Comparison of ENCODE assay signal across 10 cellular contexts in genomic region chr4:1183985-1184773, GRCh38. TPM values are rescaled to one million over a fixed set of nuclear protein-coding genes. Genes with fewer than 3 reads are reported as not detected.
A peak's percentile ranks its signal among the peaks of the same experiment; 100 is the strongest.
DNase-seq lines count a peak whose midpoint lies in the region; ATAC-seq and TF ChIP-seq lines count a peak whose summit lies in the region.
"Had no signal": no experiment of that assay in that cellular context is flagged by ENCODE, and none has a peak within 500 bp of the region (broad histone marks: within the 10 kb centered on the region; RNA-seq: fewer than 3 reads in every experiment).

No MANE protein-coding gene starts in this region.

- H3K9me3 Mint-ChIP-seq in activated CD8-positive, alpha-beta memory T cell treated with anti-CD3 and anti-CD28 coated beads, Interleukin-2, amount 10 ng/mL, durations not matched to agents 7 days and 5 days (ENCODE audit: low read depth) = peaks cover 18% of the 10 kb centered on the region
- peaks cover 22 to 27% of the 10 kb centered on the region in 2 donors for H3K9me3 Mint-ChIP-seq in stimulated activated naive CD8-positive, alpha-beta T cell treated with anti-CD3 and anti-CD28 coated beads, Interleukin-15, amount 100 ng/mL, for 72 hours

- peak; percentile 46 for ATAC-seq in activated CD8-positive, alpha-beta memory T cell treated with anti-CD3 and anti-CD28 coated beads, Interleukin-2, amount 10 ng/mL, durations not matched to agents 7 days and 5 days
- peak; percentile 78 for ATAC-seq in HG03460 (IDR thresholded peaks at IDR 0.05; ENCODE audit: unreplicated experiment)
- ATAC-seq in stimulated activated naive CD8-positive, alpha-beta T cell treated with anti-CD3 and anti-CD28 coated beads, Interleukin-15, amount 100 ng/mL, for 72 hours = no peak

- H3K27me3 Mint-ChIP-seq in activated CD8-positive, alpha-beta memory T cell treated with anti-CD3 and anti-CD28 coated beads, Interleukin-2, amount 10 ng/mL, durations not matched to agents 7 days and 5 days = no peaks in the 10 kb centered on the region
- H3K27me3 Mint-ChIP-seq in stimulated activated naive CD8-positive, alpha-beta T cell treated with anti-CD3 and anti-CD28 coated beads, Interleukin-15, amount 100 ng/mL, for 72 hours = no peaks in the 10 kb centered on the region

- TF ChIP-seq EP300 in suprapubic skin (IDR thresholded peaks at IDR 0.05) = no peak

- 59% methylated on average over 6 of the region's 6 CpGs for WGBS in suprapubic skin

- peaks cover 41% of the 10 kb centered on the region for H3K36me3 Mint-ChIP-seq in activated CD8-positive, alpha-beta memory T cell treated with anti-CD3 and anti-CD28 coated beads, Interleukin-2, amount 10 ng/mL, durations not matched to agents 7 days and 5 days

- TF ChIP-seq CTCF in colonic mucosa (IDR thresholded peaks at IDR 0.05) (no peak), suprapubic skin (IDR thresholded peaks at IDR 0.05) (no peak)

- H3K4me1 Mint-ChIP-seq in activated CD8-positive, alpha-beta memory T cell treated with anti-CD3 and anti-CD28 coated beads, Interleukin-2, amount 10 ng/mL, durations not matched to agents 7 days and 5 days = peaks cover 51% of the 10 kb centered on the region
- peaks cover 26% of the 10 kb centered on the region for H3K4me1 Mint-ChIP-seq in stimulated activated naive CD8-positive, alpha-beta T cell treated with anti-CD3 and anti-CD28 coated beads, Interleukin-15, amount 100 ng/mL, for 72 hours

- H3K36me3 ChIP-seq in colonic mucosa (no peaks in the 10 kb centered on the region), suprapubic skin (no peaks in the 10 kb centered on the region)

- TF ChIP-seq POLR2A in suprapubic skin (IDR thresholded peaks at IDR 0.05) = no peak

- no peak for DNase-seq in activated CD8-positive, alpha-beta memory T cell treated with anti-CD3 and anti-CD28 coated beads, Interleukin-2, amount 10 ng/mL, durations not matched to agents 7 days and 5 days
- DNase-seq in activated CD8-positive, alpha-beta memory T cell treated with anti-CD3 and anti-CD28 coated beads for 24 hours = no peak
- DNase-seq in colonic mucosa (no peak), UCSD-AML1 (lab: John Stamatoyannopoulos, UW; ENCODE audit: unreplicated experiment) (no peak), kidney tubule cell (ENCODE audit: low spot score) (no peak), suprapubic skin (ENCODE audit: low spot score in 2 of 2) (no peak)
- DNase-seq in stimulated activated naive CD8-positive, alpha-beta T cell treated with anti-CD3 and anti-CD28 coated beads, Interleukin-15, amount 100 ng/mL, for 72 hours = no peak
- DNase-seq: trophoblast cell had no signal

- intact Hi-C loops in colonic mucosa (cut with DNase I) = no loop called here

- H3K4me3 ChIP-seq in colonic mucosa (no peak overlapping the region), suprapubic skin (no peak overlapping the region)

- H3K27me3 ChIP-seq in colonic mucosa (no peaks in the 10 kb centered on the region), suprapubic skin (no peaks in the 10 kb centered on the region)

- CTCF ChIA-PET in activated CD8-positive, alpha-beta memory T cell treated with anti-CD3 and anti-CD28 coated beads, Interleukin-2, amount 10 ng/mL, durations not matched to agents 7 days and 5 days (lab: Charles Lee) = interaction anchor here (0.7 to 2.8 kb wide), 10 partner anchors 9 to 102 kb away, joined by 3 to 23 read pairs (median 4); no protein-coding TSS in a partner anchor

- H3K4me1 ChIP-seq in colonic mucosa = no peaks in the 10 kb centered on the region
- H3K4me1 ChIP-seq in suprapubic skin = no peaks in the 10 kb centered on the region
- H3K4me1 ChIP-seq: parathyroid adenoma had no signal

- peak overlapping the region; percentile 14 for H3K27ac ChIP-seq in colonic mucosa
- no peak overlapping the region for H3K27ac ChIP-seq in suprapubic skin
- H3K27ac ChIP-seq: parathyroid adenoma had no signal

- H3K4me3 Mint-ChIP-seq in activated CD8-positive, alpha-beta memory T cell treated with anti-CD3 and anti-CD28 coated beads, Interleukin-2, amount 10 ng/mL, durations not matched to agents 7 days and 5 days = peak overlapping the region; percentile 57
- peak overlapping the region; percentile 1 to 41 for H3K4me3 Mint-ChIP-seq in stimulated activated naive CD8-positive, alpha-beta T cell treated with anti-CD3 and anti-CD28 coated beads, Interleukin-15, amount 100 ng/mL, for 72 hours

- no peaks in the 10 kb centered on the region for H3K9me3 ChIP-seq in colonic mucosa
- no peaks in the 10 kb centered on the region for H3K9me3 ChIP-seq in suprapubic skin

- peak overlapping the region; percentile 80 for H3K27ac Mint-ChIP-seq in activated CD8-positive, alpha-beta memory T cell treated with anti-CD3 and anti-CD28 coated beads, Interleukin-2, amount 10 ng/mL, durations not matched to agents 7 days and 5 days
- H3K27ac Mint-ChIP-seq in stimulated activated naive CD8-positive, alpha-beta T cell treated with anti-CD3 and anti-CD28 coated beads, Interleukin-15, amount 100 ng/mL, for 72 hours = no peak overlapping the region

- no peak overlapping the region for H3K9ac ChIP-seq in colonic mucosa (ENCODE audit: low read depth in 2 of 2, low read length in 2 of 2)
- H3K9ac ChIP-seq: parathyroid adenoma had no signal

RNA-seq across cellular contexts. Expression of gene SPON2, which starts 11.8 kb away (rescaled TPM):
- total RNA-seq in activated CD8-positive, alpha-beta memory T cell treated with anti-CD3 and anti-CD28 coated beads, Interleukin-2, amount 10 ng/mL, durations not matched to agents 7 days and 5 days = 10 to 100 TPM; 11.7 to 28.0 TPM
- total RNA-seq in colonic mucosa (10 to 100 TPM; 22.0 to 22.4 TPM), suprapubic skin (10 to 100 TPM; 22.5 to 52.3 (median 31.8) TPM)
